Comparison of ENCODE assay signal across 16 cellular contexts in genomic region chr9:123421801-123422455, GRCh38.
DNase-seq lines count a peak whose midpoint lies in the region; ATAC-seq and TF ChIP-seq lines count a peak whose summit lies in the region.
"Had no signal": no experiment of that assay in that cellular context is flagged by ENCODE, and none has a peak within 500 bp of the region (broad histone marks: within the 10 kb centered on the region; RNA-seq: fewer than 3 reads in every experiment).

No MANE protein-coding gene starts in this region.

- WGBS in endodermal cell (ENCODE audit: insufficient coverage in 1 of 2, insufficient read length in 1 of 2), 2 experiments = 87 to 89% methylated on average over 5 to 8 of the region's 8 CpGs

- no peak overlapping the region for H3K27ac ChIP-seq in endodermal cell (ENCODE audit: low read depth, low read length)
- H3K27ac ChIP-seq: C4-2B had no signal

- no peak for DNase-seq in activated CD4-positive, alpha-beta T cell treated with anti-CD3 and anti-CD28 coated beads, Interleukin-2, amount 10 ng/mL, durations not matched to agents 7 days and 5 days
- DNase-seq in activated CD4-positive, alpha-beta T cell treated with anti-CD3 and anti-CD28 coated beads for 1 hour = no peak
- peak; percentile 59 for DNase-seq in ELF-1 (ENCODE audit: low read depth, low spot score)
- peak; percentile 57 for DNase-seq in endodermal cell
- DNase-seq in progenitor cell of endocrine pancreas (ENCODE audit: low spot score, unreplicated experiment) = no peak
- no peak for DNase-seq in NCI-H2107 (lab: John Stamatoyannopoulos, UW)
- DNase-seq in stimulated activated naive CD8-positive, alpha-beta T cell treated with anti-CD3 and anti-CD28 coated beads, Interleukin-15, amount 100 ng/mL, for 72 hours = no peak
- DNase-seq in GM13977 (ENCODE audit: low spot score) = no peak
- DNase-seq: 8988T, COR-L47, MG63, NCI-H1105, NCI-H187, NCI-H2171, NCI-H774 had no signal

- no peak overlapping the region for H3K9ac ChIP-seq in endodermal cell (ENCODE audit: extremely low read depth, low read length, poor library complexity, severe bottlenecking)

- no peaks in the 10 kb centered on the region for H3K9me3 ChIP-seq in endodermal cell (ENCODE audit: control insufficient read depth, low read length)
- H3K9me3 ChIP-seq: MG63 had no signal

- in situ Hi-C loops in GM13977 (cut with MboI; ENCODE audit: low pct_unique_long_range_greater_than_20kb, low sequenced_read_pairs, unreplicated experiment) = no loop called here

- H3K27me3 Mint-ChIP-seq in activated CD4-positive, alpha-beta T cell treated with anti-CD3 and anti-CD28 coated beads, Interleukin-2, amount 10 ng/mL, durations not matched to agents 7 days and 5 days = no peaks in the 10 kb centered on the region
- H3K27me3 Mint-ChIP-seq in endodermal cell (ENCODE audit: insufficient read depth) (no peaks in the 10 kb centered on the region), progenitor cell of endocrine pancreas (peaks cover 3% of the 10 kb centered on the region)
- H3K27me3 Mint-ChIP-seq in stimulated activated naive CD8-positive, alpha-beta T cell treated with anti-CD3 and anti-CD28 coated beads, Interleukin-15, amount 100 ng/mL, for 72 hours = no peaks in the 10 kb centered on the region

- H3K36me3 Mint-ChIP-seq in activated CD4-positive, alpha-beta T cell treated with anti-CD3 and anti-CD28 coated beads, Interleukin-2, amount 10 ng/mL, durations not matched to agents 7 days and 5 days (ENCODE audit: low read depth) = no peaks in the 10 kb centered on the region
- H3K36me3 Mint-ChIP-seq in endodermal cell (ENCODE audit: low read depth) (peaks cover 17% of the 10 kb centered on the region), progenitor cell of endocrine pancreas (ENCODE audit: insufficient read depth) (peaks cover 6% of the 10 kb centered on the region)

- TF ChIP-seq CTCF in endodermal cell (conservative IDR thresholded peaks at IDR 0.05) (no peak), progenitor cell of endocrine pancreas (IDR thresholded peaks at IDR 0.05; ENCODE audit: unreplicated experiment) (no peak), GM13977 (IDR thresholded peaks at IDR 0.05; ENCODE audit: extremely low read depth, insufficient read depth, missing control alignments) (no peak)

- POLR2A ChIA-PET in activated CD4-positive, alpha-beta T cell treated with anti-CD3 and anti-CD28 coated beads, Interleukin-2, amount 10 ng/mL, durations not matched to agents 7 days and 5 days (lab: Charles Lee) = no interaction called here

- CTCF ChIA-PET in activated CD4-positive, alpha-beta T cell treated with anti-CD3 and anti-CD28 coated beads, Interleukin-2, amount 10 ng/mL, durations not matched to agents 7 days and 5 days (lab: Charles Lee) = no interaction called here

- H3K27ac Mint-ChIP-seq in activated CD4-positive, alpha-beta T cell treated with anti-CD3 and anti-CD28 coated beads, Interleukin-2, amount 10 ng/mL, durations not matched to agents 7 days and 5 days = peak overlapping the region; percentile 55
- H3K27ac Mint-ChIP-seq in endodermal cell (peak overlapping the region; percentile 72), progenitor cell of endocrine pancreas (peak overlapping the region; percentile 19)
- no peak overlapping the region for H3K27ac Mint-ChIP-seq in stimulated activated naive CD8-positive, alpha-beta T cell treated with anti-CD3 and anti-CD28 coated beads, Interleukin-15, amount 100 ng/mL, for 72 hours

- peaks cover 4% of the 10 kb centered on the region for H3K36me3 ChIP-seq in endodermal cell (ENCODE audit: control insufficient read depth, insufficient read depth, low read length)
- H3K36me3 ChIP-seq: MG63 had no signal

- H3K4me1 ChIP-seq in endodermal cell (ENCODE audit: control insufficient read depth, insufficient read depth, low read length) = no peaks in the 10 kb centered on the region

- H3K4me1 Mint-ChIP-seq in activated CD4-positive, alpha-beta T cell treated with anti-CD3 and anti-CD28 coated beads, Interleukin-2, amount 10 ng/mL, durations not matched to agents 7 days and 5 days = peaks cover 2% of the 10 kb centered on the region
- H3K4me1 Mint-ChIP-seq in endodermal cell (peaks cover 13% of the 10 kb centered on the region), progenitor cell of endocrine pancreas (ENCODE audit: low read depth) (peaks cover 3% of the 10 kb centered on the region)
- H3K4me1 Mint-ChIP-seq in stimulated activated naive CD8-positive, alpha-beta T cell treated with anti-CD3 and anti-CD28 coated beads, Interleukin-15, amount 100 ng/mL, for 72 hours = peaks cover 6% of the 10 kb centered on the region

- no peaks in the 10 kb centered on the region for H3K9me3 Mint-ChIP-seq in activated CD4-positive, alpha-beta T cell treated with anti-CD3 and anti-CD28 coated beads, Interleukin-2, amount 10 ng/mL, durations not matched to agents 7 days and 5 days
- no peaks in the 10 kb centered on the region for H3K9me3 Mint-ChIP-seq in endodermal cell
- no peaks in the 10 kb centered on the region for H3K9me3 Mint-ChIP-seq in progenitor cell of endocrine pancreas (ENCODE audit: low read depth)
- no peaks in the 10 kb centered on the region for H3K9me3 Mint-ChIP-seq in stimulated activated naive CD8-positive, alpha-beta T cell treated with anti-CD3 and anti-CD28 coated beads, Interleukin-15, amount 100 ng/mL, for 72 hours

- ATAC-seq in stimulated activated naive CD8-positive, alpha-beta T cell treated with anti-CD3 and anti-CD28 coated beads, Interleukin-15, amount 100 ng/mL, for 72 hours = no peak

- no peaks in the 10 kb centered on the region for H3K27me3 ChIP-seq in endodermal cell (ENCODE audit: control insufficient read depth, insufficient read depth, low read length, poor library complexity, severe bottlenecking)
- H3K27me3 ChIP-seq: MG63 had no signal

- no peak overlapping the region for H3K4me3 ChIP-seq in endodermal cell (ENCODE audit: low read length)
- H3K4me3 ChIP-seq: MG63 had no signal

- H3K4me3 Mint-ChIP-seq in activated CD4-positive, alpha-beta T cell treated with anti-CD3 and anti-CD28 coated beads, Interleukin-2, amount 10 ng/mL, durations not matched to agents 7 days and 5 days = no peak overlapping the region
- no peak overlapping the region for H3K4me3 Mint-ChIP-seq in endodermal cell
- H3K4me3 Mint-ChIP-seq in progenitor cell of endocrine pancreas (ENCODE audit: low read depth) = no peak overlapping the region
- H3K4me3 Mint-ChIP-seq in stimulated activated naive CD8-positive, alpha-beta T cell treated with anti-CD3 and anti-CD28 coated beads, Interleukin-15, amount 100 ng/mL, for 72 hours = no peak overlapping the region

Comparison
In these comparisons a context has a peak if more than half of its experiments do, and no peak if none do; other contexts are left out.
1. DNase-seq: peak in ELF-1 (single experiment) and endodermal cell (single experiment); none in activated CD4-positive, alpha-beta T cell treated with anti-CD3 and anti-CD28 coated beads, Interleukin-2, amount 10 ng/mL, durations not matched to agents 7 days and 5 days (single experiment), activated CD4-positive, alpha-beta T cell treated with anti-CD3 and anti-CD28 coated beads for 1 hour (single experiment), progenitor cell of endocrine pancreas (single experiment), NCI-H2107 (single experiment), stimulated activated naive CD8-positive, alpha-beta T cell treated with anti-CD3 and anti-CD28 coated beads, Interleukin-15, amount 100 ng/mL, for 72 hours (0 of 2) and GM13977 (single experiment).
2. H3K27ac Mint-ChIP-seq: peak in activated CD4-positive, alpha-beta T cell treated with anti-CD3 and anti-CD28 coated beads, Interleukin-2, amount 10 ng/mL, durations not matched to agents 7 days and 5 days (single experiment), endodermal cell (single experiment) and progenitor cell of endocrine pancreas (single experiment); none in stimulated activated naive CD8-positive, alpha-beta T cell treated with anti-CD3 and anti-CD28 coated beads, Interleukin-15, amount 100 ng/mL, for 72 hours (0 of 2).